ENCODE assay signal across 11 cellular contexts in the genomic region with DNA sequence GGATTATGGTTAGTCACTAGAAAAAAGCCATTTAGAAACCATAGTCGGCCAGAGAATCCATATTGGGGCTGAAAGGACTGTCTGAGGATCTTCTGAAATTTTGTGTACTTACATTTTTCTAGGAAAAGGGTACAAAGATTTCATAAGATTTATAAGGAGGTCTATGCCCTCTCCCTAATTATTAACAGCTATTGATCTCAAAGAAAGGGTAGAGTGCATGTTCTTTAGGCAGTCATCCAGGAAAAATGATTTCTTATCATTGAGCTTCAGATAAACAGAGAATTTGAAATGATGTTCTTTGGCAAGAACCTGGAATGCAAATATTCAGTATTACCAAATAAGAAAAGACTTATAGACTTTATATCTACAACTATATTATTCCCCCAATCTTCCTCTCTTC.
"Had no signal": no experiment of that assay in that cellular context is flagged by ENCODE, and none has a peak within 500 bp of the region (broad histone marks: within the 10 kb centered on the region; RNA-seq: fewer than 3 reads in every experiment).

No MANE protein-coding gene starts in this region.

- H3K27ac Mint-ChIP-seq: GM23338, H9, HFFc6 had no signal

- FAIRE-seq: H1, H54 had no signal

- H3K4me1 Mint-ChIP-seq: GM23338, H9 had no signal

- H3K4me3 ChIP-seq: GM23248, GM23338, HAP-1 had no signal

- H3K9ac ChIP-seq: GM23248 had no signal

- H3K4me1 ChIP-seq: HAP-1 had no signal

- H2AFZ ChIP-seq: GM23248, GM23338 had no signal

- H3K9me3 ChIP-seq: HAP-1 had no signal

- H3K4me3 Mint-ChIP-seq: GM23338, H9, HFFc6 had no signal

- DNase-seq: GM23248, GOT3, H7, H9, HCEC 1CT, HFFc6 had no signal

- H3K4me2 ChIP-seq: GM23338 had no signal

- H3K9me3 Mint-ChIP-seq: HFFc6 had no signal

- ATAC-seq: GM23338, HCT116 had no signal

- H3K36me3 ChIP-seq: HAP-1 had no signal

- H3K27ac ChIP-seq: GM23248 had no signal
